18 cellular contexts compared by ENCODE assay signal in genomic region chr1:103056423-103056822, GRCh38. TPM values are rescaled to one million over a fixed set of nuclear protein-coding genes. Genes with fewer than 3 reads are reported as not detected.
DNase-seq lines count a peak whose midpoint lies in the region; ATAC-seq, FAIRE-seq and TF ChIP-seq lines count a peak whose summit lies in the region.
"Had no signal": no experiment of that assay in that cellular context is flagged by ENCODE, and none has a peak within 500 bp of the region (broad histone marks: within the 10 kb centered on the region; RNA-seq: fewer than 3 reads in every experiment).

No MANE protein-coding gene starts in this region.

- no peak overlapping the region for H3K4me3 Mint-ChIP-seq in astrocyte (ENCODE audit: unreplicated experiment)
- H3K4me3 Mint-ChIP-seq in activated T-helper 2 cell treated with anti-CD3 and anti-CD28 coated beads, Interferon-gamma antibody, Interleukin-2, Interleukin-4, amounts not matched to agents 10 μg/mL and 5 μg/mL and 100 μg/mL, durations not matched to agents 14 hours and 24 hours and 36 hours (ENCODE audit: low read depth): no peak overlapping the region
- H3K4me3 Mint-ChIP-seq in stimulated activated memory B cell treated with anti-CD40 and anti-IgM and Interleukin-4, amounts not matched to agents 10 μg/mL and 1 μg/mL and 100 μg/mL, for 72 hours: no peak overlapping the region

- TF ChIP-seq POLR2A in tibial nerve (IDR thresholded peaks at IDR 0.05): no peak

- H3K9me3 ChIP-seq in astrocyte (ENCODE audit: insufficient read depth, low read depth, low read length) (no peaks in the 10 kb centered on the region), tibial nerve (no peaks in the 10 kb centered on the region)
- H3K9me3 ChIP-seq: BLaER1 had no signal

- no peak overlapping the region for H3K27ac ChIP-seq in astrocyte (ENCODE audit: low read depth, low read length)
- peak overlapping the region in 1 of 4 donors; percentile 45 for H3K27ac ChIP-seq in tibial nerve
- H3K27ac ChIP-seq in coronary artery: no peak overlapping the region
- H3K27ac ChIP-seq: BLaER1, KMS-11 had no signal

- H3K4me1 Mint-ChIP-seq in astrocyte (ENCODE audit: low read depth, unreplicated experiment): peaks cover 27% of the 10 kb centered on the region
- H3K4me1 Mint-ChIP-seq in activated T-helper 2 cell treated with anti-CD3 and anti-CD28 coated beads, Interferon-gamma antibody, Interleukin-2, Interleukin-4, amounts not matched to agents 10 μg/mL and 5 μg/mL and 100 μg/mL, durations not matched to agents 14 hours and 24 hours and 36 hours (ENCODE audit: low read depth): no peaks in the 10 kb centered on the region
- H3K4me1 Mint-ChIP-seq in stimulated activated memory B cell treated with anti-CD40 and anti-IgM and Interleukin-4, amounts not matched to agents 10 μg/mL and 1 μg/mL and 100 μg/mL, for 72 hours: no peaks in the 10 kb centered on the region

- peaks cover 4% of the 10 kb centered on the region for H3K9me3 Mint-ChIP-seq in astrocyte (ENCODE audit: unreplicated experiment)
- H3K9me3 Mint-ChIP-seq in activated T-helper 2 cell treated with anti-CD3 and anti-CD28 coated beads, Interferon-gamma antibody, Interleukin-2, Interleukin-4, amounts not matched to agents 10 μg/mL and 5 μg/mL and 100 μg/mL, durations not matched to agents 14 hours and 24 hours and 36 hours: no peaks in the 10 kb centered on the region
- H3K9me3 Mint-ChIP-seq in stimulated activated memory B cell treated with anti-CD40 and anti-IgM and Interleukin-4, amounts not matched to agents 10 μg/mL and 1 μg/mL and 100 μg/mL, for 72 hours: no peaks in the 10 kb centered on the region

- H3K9ac ChIP-seq in astrocyte (ENCODE audit: low read length): no peak overlapping the region
- H3K9ac ChIP-seq: BLaER1, KMS-11 had no signal

- no peaks in the 10 kb centered on the region for H3K4me1 ChIP-seq in astrocyte (ENCODE audit: insufficient read depth, low read length)
- no peaks in the 10 kb centered on the region for H3K4me1 ChIP-seq in tibial nerve
- H3K4me1 ChIP-seq: BLaER1 had no signal

- intact Hi-C loops in activated T-helper 2 cell treated with anti-CD3 and anti-CD28 coated beads, Interferon-gamma antibody, Interleukin-2, Interleukin-4, amounts not matched to agents 10 μg/mL and 5 μg/mL and 100 μg/mL, durations not matched to agents 14 hours and 24 hours and 36 hours (cut with micrococcal nuclease): no loop called here

- H4K20me1 ChIP-seq in astrocyte (ENCODE audit: insufficient read depth, low read length): no peaks in the 10 kb centered on the region
- H4K20me1 ChIP-seq: BLaER1 had no signal

- no peak for ATAC-seq in stimulated activated memory B cell treated with anti-CD40 and anti-IgM and Interleukin-4, amounts not matched to agents 10 μg/mL and 1 μg/mL and 100 μg/mL, for 72 hours
- ATAC-seq: HepG2, Panc1, Right ventricle myocardium inferior had no signal

- H3K36me3 Mint-ChIP-seq in astrocyte (ENCODE audit: low read depth, unreplicated experiment): peaks cover 19% of the 10 kb centered on the region
- H3K36me3 Mint-ChIP-seq in activated T-helper 2 cell treated with anti-CD3 and anti-CD28 coated beads, Interferon-gamma antibody, Interleukin-2, Interleukin-4, amounts not matched to agents 10 μg/mL and 5 μg/mL and 100 μg/mL, durations not matched to agents 14 hours and 24 hours and 36 hours (ENCODE audit: low read depth): no peaks in the 10 kb centered on the region
- no peaks in the 10 kb centered on the region for H3K36me3 Mint-ChIP-seq in stimulated activated memory B cell treated with anti-CD40 and anti-IgM and Interleukin-4, amounts not matched to agents 10 μg/mL and 1 μg/mL and 100 μg/mL, for 72 hours

- H3K36me3 ChIP-seq in astrocyte (ENCODE audit: insufficient read depth, low read length) (no peaks in the 10 kb centered on the region), tibial nerve (no peaks in the 10 kb centered on the region)
- H3K36me3 ChIP-seq: BLaER1 had no signal

- H3K4me3 ChIP-seq in astrocyte (ENCODE audit: insufficient read depth, low read depth, low read length): no peak overlapping the region
- no peak overlapping the region for H3K4me3 ChIP-seq in cardiac fibroblast (replicated peaks in 1 of 2; ENCODE audit: low read depth in 2 of 2, low read length in 2 of 2)
- H3K4me3 ChIP-seq in tibial nerve: no peak overlapping the region
- no peak overlapping the region for H3K4me3 ChIP-seq in coronary artery
- H3K4me3 ChIP-seq: BLaER1 had no signal

- TF ChIP-seq EP300 in tibial nerve (IDR thresholded peaks at IDR 0.05): peak; percentile 27 to 47

- peak overlapping the region; percentile 53 for H3K27ac Mint-ChIP-seq in astrocyte (ENCODE audit: unreplicated experiment)
- no peak overlapping the region for H3K27ac Mint-ChIP-seq in activated T-helper 2 cell treated with anti-CD3 and anti-CD28 coated beads, Interferon-gamma antibody, Interleukin-2, Interleukin-4, amounts not matched to agents 10 μg/mL and 5 μg/mL and 100 μg/mL, durations not matched to agents 14 hours and 24 hours and 36 hours
- no peak overlapping the region for H3K27ac Mint-ChIP-seq in stimulated activated memory B cell treated with anti-CD40 and anti-IgM and Interleukin-4, amounts not matched to agents 10 μg/mL and 1 μg/mL and 100 μg/mL, for 72 hours

- no peak for DNase-seq in astrocyte (ENCODE audit: low read depth)
- DNase-seq in cardiac fibroblast (ENCODE audit: low read depth in 2 of 2): peak; percentile 76 to 79
- DNase-seq in iris pigment epithelial cell (ENCODE audit: low read depth): peak; percentile 93
- DNase-seq in tibial nerve (ENCODE audit: low spot score in 2 of 2): no peak
- DNase-seq in coronary artery (ENCODE audit: low spot score): no peak
- no peak for DNase-seq in activated T-helper 2 cell treated with anti-CD3 and anti-CD28 coated beads, Interferon-gamma antibody, Interleukin-2, Interleukin-4, amounts not matched to agents 10 μg/mL and 5 μg/mL and 100 μg/mL, durations not matched to agents 14 hours and 24 hours and 36 hours (ENCODE audit: low spot score)
- DNase-seq: GF-D8, H7, NCI-H1417, NCI-H1930, NCI-H2171, NCI-H510A had no signal

- 59 to 60% methylated on average over 1 of the region's 1 CpG for WGBS in tibial nerve, 2 donors

- H3K79me2 ChIP-seq in astrocyte (ENCODE audit: insufficient read depth, low read length): no peaks in the 10 kb centered on the region

- H2AFZ ChIP-seq in astrocyte (ENCODE audit: low read depth, low read length): no peak overlapping the region

- no peak for TF ChIP-seq CTCF in astrocyte (IDR thresholded peaks at IDR 0.05; ENCODE audit: insufficient read depth, low read depth, low read length)
- no peak for TF ChIP-seq CTCF in cardiac fibroblast (IDR thresholded peaks at IDR 0.05; ENCODE audit: low read depth, low read length)
- TF ChIP-seq CTCF in tibial nerve (IDR thresholded peaks at IDR 0.05): no peak
- TF ChIP-seq CTCF in coronary artery (IDR thresholded peaks at IDR 0.05): no peak

- H3K4me2 ChIP-seq in astrocyte (ENCODE audit: low read length): no peak overlapping the region
- H3K4me2 ChIP-seq: BLaER1, KMS-11 had no signal

- no peak for FAIRE-seq in astrocyte (lab: Jason Lieb, UNC)
- FAIRE-seq: HepG2 had no signal

- no peaks in the 10 kb centered on the region for H3K27me3 Mint-ChIP-seq in astrocyte (ENCODE audit: low read depth, unreplicated experiment)
- no peaks in the 10 kb centered on the region for H3K27me3 Mint-ChIP-seq in activated T-helper 2 cell treated with anti-CD3 and anti-CD28 coated beads, Interferon-gamma antibody, Interleukin-2, Interleukin-4, amounts not matched to agents 10 μg/mL and 5 μg/mL and 100 μg/mL, durations not matched to agents 14 hours and 24 hours and 36 hours (ENCODE audit: low read depth)
- no peaks in the 10 kb centered on the region for H3K27me3 Mint-ChIP-seq in stimulated activated memory B cell treated with anti-CD40 and anti-IgM and Interleukin-4, amounts not matched to agents 10 μg/mL and 1 μg/mL and 100 μg/mL, for 72 hours

- H3K27me3 ChIP-seq in astrocyte (ENCODE audit: insufficient read depth, low read length): no peaks in the 10 kb centered on the region
- no peaks in the 10 kb centered on the region for H3K27me3 ChIP-seq in tibial nerve
- H3K27me3 ChIP-seq: BLaER1 had no signal

RNA-seq across cellular contexts. Expression of gene COL11A1, which starts 51.9 kb away (rescaled TPM):
- total RNA-seq in astrocyte (810 and 1,029 TPM in 2 replicates), tibial nerve (10 to 100 TPM in 3 of 4 donors, 1 to 10 TPM in 1; 9.8 to 24.3 (median 12.8) TPM)
- total RNA-seq in activated T-helper 2 cell treated with anti-CD3 and anti-CD28 coated beads, Interferon-gamma antibody, Interleukin-2, Interleukin-4, amounts not matched to agents 10 μg/mL and 5 μg/mL and 100 μg/mL, durations not matched to agents 14 hours and 24 hours and 36 hours: not detected in 2 replicates
- total RNA-seq: HepG2, Right ventricle myocardium inferior had no signal

Comparison
In these comparisons a context has a peak if more than half of its experiments do, and no peak if none do; other contexts are left out.
1. DNase-seq: peak in cardiac fibroblast (2 of 2) and iris pigment epithelial cell (single experiment); none in astrocyte (single experiment), tibial nerve (0 of 2), coronary artery (single experiment) and activated T-helper 2 cell treated with anti-CD3 and anti-CD28 coated beads, Interferon-gamma antibody, Interleukin-2, Interleukin-4, amounts not matched to agents 10 μg/mL and 5 μg/mL and 100 μg/mL, durations not matched to agents 14 hours and 24 hours and 36 hours (single experiment).
2. RNA of gene COL11A1, which starts 51.9 kb away (total RNA-seq): 810 to 1,029 TPM in astrocyte; 9.8 to 24.3 TPM in tibial nerve and not detected in activated T-helper 2 cell treated with anti-CD3 and anti-CD28 coated beads, Interferon-gamma antibody, Interleukin-2, Interleukin-4, amounts not matched to agents 10 μg/mL and 5 μg/mL and 100 μg/mL, durations not matched to agents 14 hours and 24 hours and 36 hours; every median in the first group is over 10 times any median in the second.